Comparison of ENCODE assay signal across 1 cellular context in the genomic region with DNA sequence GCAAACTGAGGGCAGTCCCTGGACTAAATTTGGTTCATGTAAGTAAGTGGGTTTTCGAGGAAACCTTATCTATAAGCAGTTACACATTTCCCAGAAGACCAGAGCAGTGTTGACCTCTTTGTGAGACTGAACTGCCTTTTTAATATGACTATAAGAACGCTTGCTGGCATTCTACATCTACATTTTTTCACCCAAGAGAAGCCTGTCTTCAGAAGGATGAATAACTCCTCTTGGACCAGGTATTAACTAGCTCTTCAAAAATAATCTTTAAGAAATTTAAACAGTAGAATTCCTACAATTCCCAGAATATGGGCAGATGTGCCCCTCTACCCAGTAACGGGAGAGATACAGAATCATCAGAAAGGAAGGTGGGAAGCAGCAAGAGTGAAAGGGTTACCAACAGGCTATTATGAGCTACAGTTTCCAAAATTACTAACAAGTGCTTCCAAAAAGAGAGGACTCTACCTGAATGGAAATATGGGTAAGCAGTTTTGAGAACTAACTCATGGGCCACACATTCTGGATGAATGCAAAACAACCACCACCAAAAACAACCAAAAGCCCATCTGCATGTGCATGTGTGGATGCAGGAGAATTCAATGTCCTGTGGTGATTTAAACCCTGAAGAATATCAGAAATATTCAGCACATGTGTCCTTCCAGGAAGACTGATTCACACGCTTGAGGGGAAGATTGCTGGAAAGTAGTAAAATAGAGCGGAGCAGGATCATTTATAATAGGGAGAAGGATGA.
TF ChIP-seq lines count a peak whose summit lies in the region.

No MANE protein-coding gene starts in this region.

TF ChIP-seq in K562, 482 proteins besides CTCF, POLR2A, EP300 and RAD21 (continued from another document and continues in another):
- TF ChIP-seq, protein P1, sequence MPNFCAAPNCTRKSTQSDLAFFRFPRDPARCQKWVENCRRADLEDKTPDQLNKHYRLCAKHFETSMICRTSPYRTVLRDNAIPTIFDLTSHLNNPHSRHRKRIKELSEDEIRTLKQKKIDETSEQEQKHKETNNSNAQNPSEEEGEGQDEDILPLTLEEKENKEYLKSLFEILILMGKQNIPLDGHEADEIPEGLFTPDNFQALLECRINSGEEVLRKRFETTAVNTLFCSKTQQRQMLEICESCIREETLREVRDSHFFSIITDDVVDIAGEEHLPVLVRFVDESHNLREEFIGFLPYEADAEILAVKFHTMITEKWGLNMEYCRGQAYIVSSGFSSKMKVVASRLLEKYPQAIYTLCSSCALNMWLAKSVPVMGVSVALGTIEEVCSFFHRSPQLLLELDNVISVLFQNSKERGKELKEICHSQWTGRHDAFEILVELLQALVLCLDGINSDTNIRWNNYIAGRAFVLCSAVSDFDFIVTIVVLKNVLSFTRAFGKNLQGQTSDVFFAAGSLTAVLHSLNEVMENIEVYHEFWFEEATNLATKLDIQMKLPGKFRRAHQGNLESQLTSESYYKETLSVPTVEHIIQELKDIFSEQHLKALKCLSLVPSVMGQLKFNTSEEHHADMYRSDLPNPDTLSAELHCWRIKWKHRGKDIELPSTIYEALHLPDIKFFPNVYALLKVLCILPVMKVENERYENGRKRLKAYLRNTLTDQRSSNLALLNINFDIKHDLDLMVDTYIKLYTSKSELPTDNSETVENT (CRISPR knock-in tag; IDR thresholded peaks at IDR 0.05), result no peak
- TF ChIP-seq ZNF174 (CRISPR knock-in tag; IDR thresholded peaks at IDR 0.05), result no peak
- TF ChIP-seq, protein P2, sequence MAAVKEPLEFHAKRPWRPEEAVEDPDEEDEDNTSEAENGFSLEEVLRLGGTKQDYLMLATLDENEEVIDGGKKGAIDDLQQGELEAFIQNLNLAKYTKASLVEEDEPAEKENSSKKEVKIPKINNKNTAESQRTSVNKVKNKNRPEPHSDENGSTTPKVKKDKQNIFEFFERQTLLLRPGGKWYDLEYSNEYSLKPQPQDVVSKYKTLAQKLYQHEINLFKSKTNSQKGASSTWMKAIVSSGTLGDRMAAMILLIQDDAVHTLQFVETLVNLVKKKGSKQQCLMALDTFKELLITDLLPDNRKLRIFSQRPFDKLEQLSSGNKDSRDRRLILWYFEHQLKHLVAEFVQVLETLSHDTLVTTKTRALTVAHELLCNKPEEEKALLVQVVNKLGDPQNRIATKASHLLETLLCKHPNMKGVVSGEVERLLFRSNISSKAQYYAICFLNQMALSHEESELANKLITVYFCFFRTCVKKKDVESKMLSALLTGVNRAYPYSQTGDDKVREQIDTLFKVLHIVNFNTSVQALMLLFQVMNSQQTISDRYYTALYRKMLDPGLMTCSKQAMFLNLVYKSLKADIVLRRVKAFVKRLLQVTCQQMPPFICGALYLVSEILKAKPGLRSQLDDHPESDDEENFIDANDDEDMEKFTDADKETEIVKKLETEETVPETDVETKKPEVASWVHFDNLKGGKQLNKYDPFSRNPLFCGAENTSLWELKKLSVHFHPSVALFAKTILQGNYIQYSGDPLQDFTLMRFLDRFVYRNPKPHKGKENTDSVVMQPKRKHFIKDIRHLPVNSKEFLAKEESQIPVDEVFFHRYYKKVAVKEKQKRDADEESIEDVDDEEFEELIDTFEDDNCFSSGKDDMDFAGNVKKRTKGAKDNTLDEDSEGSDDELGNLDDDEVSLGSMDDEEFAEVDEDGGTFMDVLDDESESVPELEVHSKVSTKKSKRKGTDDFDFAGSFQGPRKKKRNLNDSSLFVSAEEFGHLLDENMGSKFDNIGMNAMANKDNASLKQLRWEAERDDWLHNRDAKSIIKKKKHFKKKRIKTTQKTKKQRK (IDR thresholded peaks at IDR 0.05; ENCODE audit: borderline replicate concordance, low read depth, low read length), result no peak
- TF ChIP-seq SLC30A9 (CRISPR knock-in tag; IDR thresholded peaks at IDR 0.05), result no peak
- TF ChIP-seq ZFX (CRISPR knock-in tag; IDR thresholded peaks at IDR 0.05), result no peak
- peak; percentile 82 for TF ChIP-seq NFRKB (IDR thresholded peaks at IDR 0.05; ENCODE audit: low read depth)
- no peak for TF ChIP-seq TFAM (CRISPR knock-in tag; conservative IDR thresholded peaks at IDR 0.05)
- TF ChIP-seq NELFE (IDR thresholded peaks at IDR 0.05; ENCODE audit: insufficient read depth, insufficient read length), result no peak
- TF ChIP-seq MTA1 (IDR thresholded peaks at IDR 0.05; ENCODE audit: borderline replicate concordance), result no peak
- no peak for TF ChIP-seq ZNF717 (CRISPR knock-in tag; IDR thresholded peaks at IDR 0.05)
- TF ChIP-seq NFIC (IDR thresholded peaks at IDR 0.05), result no peak
- no peak for TF ChIP-seq SNIP1 (IDR thresholded peaks at IDR 0.05; ENCODE audit: low read depth)
- peak; percentile 97 for TF ChIP-seq STAT5A (IDR thresholded peaks at IDR 0.05; ENCODE audit: borderline replicate concordance, low read length)
- TF ChIP-seq, protein P3, sequence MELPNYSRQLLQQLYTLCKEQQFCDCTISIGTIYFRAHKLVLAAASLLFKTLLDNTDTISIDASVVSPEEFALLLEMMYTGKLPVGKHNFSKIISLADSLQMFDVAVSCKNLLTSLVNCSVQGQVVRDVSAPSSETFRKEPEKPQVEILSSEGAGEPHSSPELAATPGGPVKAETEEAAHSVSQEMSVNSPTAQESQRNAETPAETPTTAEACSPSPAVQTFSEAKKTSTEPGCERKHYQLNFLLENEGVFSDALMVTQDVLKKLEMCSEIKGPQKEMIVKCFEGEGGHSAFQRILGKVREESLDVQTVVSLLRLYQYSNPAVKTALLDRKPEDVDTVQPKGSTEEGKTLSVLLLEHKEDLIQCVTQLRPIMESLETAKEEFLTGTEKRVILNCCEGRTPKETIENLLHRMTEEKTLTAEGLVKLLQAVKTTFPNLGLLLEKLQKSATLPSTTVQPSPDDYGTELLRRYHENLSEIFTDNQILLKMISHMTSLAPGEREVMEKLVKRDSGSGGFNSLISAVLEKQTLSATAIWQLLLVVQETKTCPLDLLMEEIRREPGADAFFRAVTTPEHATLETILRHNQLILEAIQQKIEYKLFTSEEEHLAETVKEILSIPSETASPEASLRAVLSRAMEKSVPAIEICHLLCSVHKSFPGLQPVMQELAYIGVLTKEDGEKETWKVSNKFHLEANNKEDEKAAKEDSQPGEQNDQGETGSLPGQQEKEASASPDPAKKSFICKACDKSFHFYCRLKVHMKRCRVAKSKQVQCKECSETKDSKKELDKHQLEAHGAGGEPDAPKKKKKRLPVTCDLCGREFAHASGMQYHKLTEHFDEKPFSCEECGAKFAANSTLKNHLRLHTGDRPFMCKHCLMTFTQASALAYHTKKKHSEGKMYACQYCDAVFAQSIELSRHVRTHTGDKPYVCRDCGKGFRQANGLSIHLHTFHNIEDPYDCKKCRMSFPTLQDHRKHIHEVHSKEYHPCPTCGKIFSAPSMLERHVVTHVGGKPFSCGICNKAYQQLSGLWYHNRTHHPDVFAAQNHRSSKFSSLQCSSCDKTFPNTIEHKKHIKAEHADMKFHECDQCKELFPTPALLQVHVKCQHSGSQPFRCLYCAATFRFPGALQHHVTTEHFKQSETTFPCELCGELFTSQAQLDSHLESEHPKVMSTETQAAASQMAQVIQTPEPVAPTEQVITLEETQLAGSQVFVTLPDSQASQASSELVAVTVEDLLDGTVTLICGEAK (IDR thresholded peaks at IDR 0.05), result no peak
- TF ChIP-seq, protein P3 (CRISPR knock-in tag; IDR thresholded peaks at IDR 0.05), result no peak
- TF ChIP-seq SP1 (CRISPR knock-in tag; IDR thresholded peaks at IDR 0.05), result no peak
- TF ChIP-seq ZNF239 (CRISPR knock-in tag; IDR thresholded peaks at IDR 0.05), result no peak
- TF ChIP-seq EP400 (IDR thresholded peaks at IDR 0.05), result peak; percentile 49
- TF ChIP-seq, protein P4, sequence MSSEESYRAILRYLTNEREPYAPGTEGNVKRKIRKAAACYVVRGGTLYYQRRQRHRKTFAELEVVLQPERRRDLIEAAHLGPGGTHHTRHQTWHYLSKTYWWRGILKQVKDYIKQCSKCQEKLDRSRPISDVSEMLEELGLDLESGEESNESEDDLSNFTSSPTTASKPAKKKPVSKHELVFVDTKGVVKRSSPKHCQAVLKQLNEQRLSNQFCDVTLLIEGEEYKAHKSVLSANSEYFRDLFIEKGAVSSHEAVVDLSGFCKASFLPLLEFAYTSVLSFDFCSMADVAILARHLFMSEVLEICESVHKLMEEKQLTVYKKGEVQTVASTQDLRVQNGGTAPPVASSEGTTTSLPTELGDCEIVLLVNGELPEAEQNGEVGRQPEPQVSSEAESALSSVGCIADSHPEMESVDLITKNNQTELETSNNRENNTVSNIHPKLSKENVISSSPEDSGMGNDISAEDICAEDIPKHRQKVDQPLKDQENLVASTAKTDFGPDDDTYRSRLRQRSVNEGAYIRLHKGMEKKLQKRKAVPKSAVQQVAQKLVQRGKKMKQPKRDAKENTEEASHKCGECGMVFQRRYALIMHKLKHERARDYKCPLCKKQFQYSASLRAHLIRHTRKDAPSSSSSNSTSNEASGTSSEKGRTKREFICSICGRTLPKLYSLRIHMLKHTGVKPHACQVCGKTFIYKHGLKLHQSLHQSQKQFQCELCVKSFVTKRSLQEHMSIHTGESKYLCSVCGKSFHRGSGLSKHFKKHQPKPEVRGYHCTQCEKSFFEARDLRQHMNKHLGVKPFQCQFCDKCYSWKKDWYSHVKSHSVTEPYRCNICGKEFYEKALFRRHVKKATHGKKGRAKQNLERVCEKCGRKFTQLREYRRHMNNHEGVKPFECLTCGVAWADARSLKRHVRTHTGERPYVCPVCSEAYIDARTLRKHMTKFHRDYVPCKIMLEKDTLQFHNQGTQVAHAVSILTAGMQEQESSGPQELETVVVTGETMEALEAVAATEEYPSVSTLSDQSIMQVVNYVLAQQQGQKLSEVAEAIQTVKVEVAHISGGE (CRISPR knock-in tag; IDR thresholded peaks at IDR 0.05), result no peak
- no peak for TF ChIP-seq ZKSCAN3 (CRISPR knock-in tag; IDR thresholded peaks at IDR 0.05)
- TF ChIP-seq, protein P5, sequence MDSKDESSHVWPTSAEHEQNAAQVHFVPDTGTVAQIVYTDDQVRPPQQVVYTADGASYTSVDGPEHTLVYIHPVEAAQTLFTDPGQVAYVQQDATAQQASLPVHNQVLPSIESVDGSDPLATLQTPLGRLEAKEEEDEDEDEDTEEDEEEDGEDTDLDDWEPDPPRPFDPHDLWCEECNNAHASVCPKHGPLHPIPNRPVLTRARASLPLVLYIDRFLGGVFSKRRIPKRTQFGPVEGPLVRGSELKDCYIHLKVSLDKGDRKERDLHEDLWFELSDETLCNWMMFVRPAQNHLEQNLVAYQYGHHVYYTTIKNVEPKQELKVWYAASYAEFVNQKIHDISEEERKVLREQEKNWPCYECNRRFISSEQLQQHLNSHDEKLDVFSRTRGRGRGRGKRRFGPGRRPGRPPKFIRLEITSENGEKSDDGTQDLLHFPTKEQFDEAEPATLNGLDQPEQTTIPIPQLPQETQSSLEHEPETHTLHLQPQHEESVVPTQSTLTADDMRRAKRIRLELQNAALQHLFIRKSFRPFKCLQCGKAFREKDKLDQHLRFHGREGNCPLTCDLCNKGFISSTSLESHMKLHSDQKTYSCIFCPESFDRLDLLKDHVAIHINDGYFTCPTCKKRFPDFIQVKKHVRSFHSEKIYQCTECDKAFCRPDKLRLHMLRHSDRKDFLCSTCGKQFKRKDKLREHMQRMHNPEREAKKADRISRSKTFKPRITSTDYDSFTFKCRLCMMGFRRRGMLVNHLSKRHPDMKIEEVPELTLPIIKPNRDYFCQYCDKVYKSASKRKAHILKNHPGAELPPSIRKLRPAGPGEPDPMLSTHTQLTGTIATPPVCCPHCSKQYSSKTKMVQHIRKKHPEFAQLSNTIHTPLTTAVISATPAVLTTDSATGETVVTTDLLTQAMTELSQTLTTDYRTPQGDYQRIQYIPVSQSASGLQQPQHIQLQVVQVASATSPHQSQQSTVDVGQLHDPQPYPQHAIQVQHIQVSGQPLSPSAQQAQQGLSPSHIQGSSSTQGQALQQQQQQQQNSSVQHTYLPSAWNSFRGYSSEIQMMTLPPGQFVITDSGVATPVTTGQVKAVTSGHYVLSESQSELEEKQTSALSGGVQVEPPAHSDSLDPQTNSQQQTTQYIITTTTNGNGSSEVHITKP (IDR thresholded peaks at IDR 0.05; ENCODE audit: partially characterized antibody), result no peak
- TF ChIP-seq, protein P6, sequence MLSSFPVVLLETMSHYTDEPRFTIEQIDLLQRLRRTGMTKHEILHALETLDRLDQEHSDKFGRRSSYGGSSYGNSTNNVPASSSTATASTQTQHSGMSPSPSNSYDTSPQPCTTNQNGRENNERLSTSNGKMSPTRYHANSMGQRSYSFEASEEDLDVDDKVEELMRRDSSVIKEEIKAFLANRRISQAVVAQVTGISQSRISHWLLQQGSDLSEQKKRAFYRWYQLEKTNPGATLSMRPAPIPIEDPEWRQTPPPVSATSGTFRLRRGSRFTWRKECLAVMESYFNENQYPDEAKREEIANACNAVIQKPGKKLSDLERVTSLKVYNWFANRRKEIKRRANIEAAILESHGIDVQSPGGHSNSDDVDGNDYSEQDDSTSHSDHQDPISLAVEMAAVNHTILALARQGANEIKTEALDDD (IDR thresholded peaks at IDR 0.05), result no peak
- TF ChIP-seq PHF20 (IDR thresholded peaks at IDR 0.05; ENCODE audit: partially characterized antibody), result no peak
- TF ChIP-seq ZNF121 (CRISPR knock-in tag; conservative IDR thresholded peaks at IDR 0.05), result no peak
